In the genomic region with DNA sequence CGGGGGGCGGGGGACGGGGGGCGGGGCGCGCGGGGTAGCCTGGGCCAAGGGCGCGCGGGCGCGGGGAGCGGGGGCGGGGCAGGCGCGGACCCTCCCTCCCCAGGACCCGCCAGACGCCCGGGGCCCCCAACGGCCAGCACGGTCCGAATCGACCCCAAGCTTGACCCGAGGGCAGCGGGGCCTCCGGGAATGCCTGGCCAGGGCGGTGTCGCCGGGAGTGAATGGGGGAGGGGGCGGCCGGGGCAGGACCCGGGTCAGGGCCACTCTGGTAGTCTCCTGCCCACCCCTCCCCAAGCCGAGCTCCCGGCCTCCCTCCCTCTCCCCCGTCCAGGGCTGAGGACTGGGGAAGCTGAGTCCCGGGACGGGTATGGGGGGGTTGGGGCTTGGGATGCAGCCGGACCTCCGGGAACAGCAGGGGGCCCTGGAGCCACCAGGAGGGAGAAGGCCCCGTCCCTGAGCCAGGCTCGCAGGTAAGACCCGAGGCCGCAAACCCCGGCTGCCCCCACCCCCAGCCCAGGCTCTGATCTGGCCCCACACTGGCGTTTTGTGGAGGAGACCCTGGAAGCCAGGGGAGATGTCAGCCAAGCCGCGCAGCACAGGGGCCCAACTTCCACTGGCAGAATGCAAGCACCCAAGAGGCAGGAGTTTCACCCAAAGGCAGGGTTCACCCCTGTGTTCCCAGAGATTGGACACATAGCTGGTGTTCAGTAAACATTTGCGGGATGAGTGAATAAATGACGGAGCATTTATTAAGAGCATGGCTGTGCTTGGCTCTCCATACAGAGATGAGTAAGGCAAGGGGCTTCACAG, we compare ENCODE assay signal across 1 cellular context.
TF ChIP-seq lines count a peak whose summit lies in the region.

No MANE protein-coding gene starts in this region.

TF ChIP-seq in A549, 52 proteins besides CTCF, POLR2A, EP300 and RAD21 (continued from another document):
- TF ChIP-seq, protein P1, sequence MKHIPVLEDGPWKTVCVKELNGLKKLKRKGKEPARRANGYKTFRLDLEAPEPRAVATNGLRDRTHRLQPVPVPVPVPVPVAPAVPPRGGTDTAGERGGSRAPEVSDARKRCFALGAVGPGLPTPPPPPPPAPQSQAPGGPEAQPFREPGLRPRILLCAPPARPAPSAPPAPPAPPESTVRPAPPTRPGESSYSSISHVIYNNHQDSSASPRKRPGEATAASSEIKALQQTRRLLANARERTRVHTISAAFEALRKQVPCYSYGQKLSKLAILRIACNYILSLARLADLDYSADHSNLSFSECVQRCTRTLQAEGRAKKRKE (CRISPR knock-in tag; IDR thresholded peaks at IDR 0.05; ENCODE audit: low read depth) = no peak
- TF ChIP-seq NPAS2 (CRISPR knock-in tag; IDR thresholded peaks at IDR 0.05; ENCODE audit: borderline replicate concordance) = no peak
TF ChIP-seq in A549: peak in this region for 0.
